32 cellular contexts compared by ENCODE assay signal in genomic region chr1:43134640-43135039, GRCh38. TPM values are rescaled to one million over a fixed set of nuclear protein-coding genes. Genes with fewer than 3 reads are reported as not detected.
"Had no signal": no experiment of that assay in that cellular context is flagged by ENCODE, and none has a peak within 500 bp of the region (broad histone marks: within the 10 kb centered on the region; RNA-seq: fewer than 3 reads in every experiment).

No MANE protein-coding gene starts in this region.

- H3K27me3 ChIP-seq: adrenal gland, body of pancreas had no signal

- H3K9me3 ChIP-seq: adrenal gland, body of pancreas had no signal

- H3K27ac Mint-ChIP-seq: activated CD4-positive, alpha-beta memory T cell treated with anti-CD3 and anti-CD28 coated beads for 36 hours; activated CD4-positive, alpha-beta T cell treated with anti-CD3 and anti-CD28 coated beads for 36 hours; activated CD4-positive, alpha-beta T cell treated with anti-CD3 and anti-CD28 coated beads, Interleukin-2, amount 10 ng/mL, durations not matched to agents 24 days and 14 days; activated CD8-positive, alpha-beta memory T cell treated with anti-CD3 and anti-CD28 coated beads, Interleukin-2, amount 10 ng/mL, durations not matched to agents 7 days and 5 days; activated CD8-positive, alpha-beta T cell treated with anti-CD3 and anti-CD28 coated beads, Interleukin-2, amount 10 ng/mL, durations not matched to agents 7 days and 5 days; activated naive CD4-positive, alpha-beta T cell treated with anti-CD3 and anti-CD28 coated beads for 36 hours; activated naive CD4-positive, alpha-beta T cell treated with anti-CD3 and anti-CD28 coated beads, Interleukin-2, amount 50 U/mL, for 24 hours; activated naive CD8-positive, alpha-beta T cell treated with anti-CD3 and anti-CD28 coated beads for 36 hours; activated naive CD8-positive, alpha-beta T cell treated with anti-CD3 and anti-CD28 coated beads, Interleukin-2, amount 50 U/mL, for 24 hours; activated T-helper 1 cell treated with anti-CD3 and anti-CD28 coated beads, Interleukin-12 subunit alpha, Interleukin-12 subunit beta, Interleukin-2, Interleukin-4 antibody, amounts not matched to agents 30 ng/mL and 10 ng/mL and 1 ng/mL, durations not matched to agents 14 hours and 24 hours and 36 hours; activated T-helper 2 cell treated with anti-CD3 and anti-CD28 coated beads, Interferon-gamma antibody, Interleukin-2, Interleukin-4, amounts not matched to agents 10 μg/mL and 5 μg/mL and 100 μg/mL, durations not matched to agents 14 hours and 24 hours and 36 hours; effector memory CD8-positive, alpha-beta T cell; T-helper 17 cell; T-helper 2 cell treated with Interferon-gamma antibody and Interleukin-4, amounts not matched to agents 5 μg/mL and 100 μg/mL, for 36 hours had no signal

- H3K4me1 Mint-ChIP-seq: activated CD4-positive, alpha-beta T cell treated with anti-CD3 and anti-CD28 coated beads for 36 hours; activated CD4-positive, alpha-beta T cell treated with anti-CD3 and anti-CD28 coated beads, Interleukin-2, amount 10 ng/mL, durations not matched to agents 24 days and 14 days; activated CD8-positive, alpha-beta memory T cell treated with anti-CD3 and anti-CD28 coated beads, Interleukin-2, amount 10 ng/mL, durations not matched to agents 7 days and 5 days; activated naive CD4-positive, alpha-beta T cell treated with anti-CD3 and anti-CD28 coated beads, Interleukin-2, amount 50 U/mL, for 24 hours; activated naive CD8-positive, alpha-beta T cell treated with anti-CD3 and anti-CD28 coated beads for 36 hours; activated naive CD8-positive, alpha-beta T cell treated with anti-CD3 and anti-CD28 coated beads, Interleukin-2, amount 50 U/mL, for 24 hours; T-helper 17 cell had no signal

- H3K4me3 Mint-ChIP-seq: activated CD4-positive, alpha-beta memory T cell treated with anti-CD3 and anti-CD28 coated beads for 36 hours; activated CD4-positive, alpha-beta T cell treated with anti-CD3 and anti-CD28 coated beads for 36 hours; activated CD4-positive, alpha-beta T cell treated with anti-CD3 and anti-CD28 coated beads, Interleukin-2, amount 10 ng/mL, durations not matched to agents 24 days and 14 days; activated CD8-positive, alpha-beta memory T cell treated with anti-CD3 and anti-CD28 coated beads, Interleukin-2, amount 10 ng/mL, durations not matched to agents 7 days and 5 days; activated CD8-positive, alpha-beta T cell treated with anti-CD3 and anti-CD28 coated beads, Interleukin-2, amount 10 ng/mL, durations not matched to agents 7 days and 5 days; activated naive CD4-positive, alpha-beta T cell treated with anti-CD3 and anti-CD28 coated beads for 36 hours; activated naive CD4-positive, alpha-beta T cell treated with anti-CD3 and anti-CD28 coated beads, Interleukin-2, amount 50 U/mL, for 24 hours; activated naive CD8-positive, alpha-beta T cell treated with anti-CD3 and anti-CD28 coated beads for 36 hours; activated naive CD8-positive, alpha-beta T cell treated with anti-CD3 and anti-CD28 coated beads, Interleukin-2, amount 50 U/mL, for 24 hours; activated T-helper 1 cell treated with anti-CD3 and anti-CD28 coated beads, Interleukin-12 subunit alpha, Interleukin-12 subunit beta, Interleukin-2, Interleukin-4 antibody, amounts not matched to agents 30 ng/mL and 10 ng/mL and 1 ng/mL, durations not matched to agents 14 hours and 24 hours and 36 hours; effector memory CD8-positive, alpha-beta T cell; T-helper 17 cell; T-helper 2 cell treated with Interferon-gamma antibody and Interleukin-4, amounts not matched to agents 5 μg/mL and 100 μg/mL, for 36 hours had no signal

- H3K9me3 Mint-ChIP-seq: activated CD4-positive, alpha-beta memory T cell treated with anti-CD3 and anti-CD28 coated beads for 36 hours; activated CD4-positive, alpha-beta T cell treated with anti-CD3 and anti-CD28 coated beads, Interleukin-2, amount 10 ng/mL, durations not matched to agents 24 days and 14 days; activated naive CD4-positive, alpha-beta T cell treated with anti-CD3 and anti-CD28 coated beads for 36 hours; activated naive CD8-positive, alpha-beta T cell treated with anti-CD3 and anti-CD28 coated beads, Interleukin-2, amount 50 U/mL, for 24 hours; activated T-helper 1 cell treated with anti-CD3 and anti-CD28 coated beads, Interleukin-12 subunit alpha, Interleukin-12 subunit beta, Interleukin-2, Interleukin-4 antibody, amounts not matched to agents 30 ng/mL and 10 ng/mL and 1 ng/mL, durations not matched to agents 14 hours and 24 hours and 36 hours; activated T-helper 2 cell treated with anti-CD3 and anti-CD28 coated beads, Interferon-gamma antibody, Interleukin-2, Interleukin-4, amounts not matched to agents 10 μg/mL and 5 μg/mL and 100 μg/mL, durations not matched to agents 14 hours and 24 hours and 36 hours; effector memory CD8-positive, alpha-beta T cell; T-helper 2 cell treated with Interferon-gamma antibody and Interleukin-4, amounts not matched to agents 5 μg/mL and 100 μg/mL, for 36 hours had no signal

- DNase-seq: activated CD4-positive, alpha-beta memory T cell treated with anti-CD3 and anti-CD28 coated beads for 36 hours; activated CD4-positive, alpha-beta T cell treated with anti-CD3 and anti-CD28 coated beads for 36 hours; activated CD4-positive, alpha-beta T cell treated with anti-CD3 and anti-CD28 coated beads, Interleukin-2, amount 10 ng/mL, durations not matched to agents 24 days and 14 days; activated CD4-positive, CD25-positive, alpha-beta regulatory T cell; activated CD4-positive, CD25-positive, alpha-beta regulatory T cell treated with anti-CD3 and anti-CD28 coated beads, Interleukin-2, amount 50 U/mL, for 72 hours; activated CD8-positive, alpha-beta memory T cell treated with anti-CD3 and anti-CD28 coated beads, Interleukin-2, amount 10 ng/mL, durations not matched to agents 7 days and 5 days; activated CD8-positive, alpha-beta memory T cell treated with anti-CD3 and anti-CD28 coated beads, Interleukin-2, amount 50 U/mL, for 4 hours; activated CD8-positive, alpha-beta T cell treated with anti-CD3 and anti-CD28 coated beads, Interleukin-2, amount 10 ng/mL, durations not matched to agents 7 days and 5 days; activated effector memory CD4-positive, alpha-beta T cell treated with anti-CD3 and anti-CD28 coated beads, Interleukin-2, amount 50 U/mL, for 16 hours; activated naive CD4-positive, alpha-beta T cell treated with anti-CD3 and anti-CD28 coated beads for 36 hours; activated naive CD8-positive, alpha-beta T cell treated with anti-CD3 and anti-CD28 coated beads for 36 hours; activated naive CD8-positive, alpha-beta T cell treated with anti-CD3 and anti-CD28 coated beads, Interleukin-2, amount 50 U/mL, for 24 hours; activated T-cell treated with anti-CD3 and anti-CD28 coated beads, Interleukin-2, amount 50 U/mL, for 1 hour; activated T-cell treated with anti-CD3 and anti-CD28 coated beads, Interleukin-2, amount 50 U/mL, for 48 hours; amygdala; aorta; body of pancreas; caudate nucleus; cortex of kidney; dermis blood vessel endothelial cell; effector CD4-positive, alpha-beta T cell; effector memory CD8-positive, alpha-beta T cell; foreskin fibroblast; head of caudate nucleus; T-helper 1 cell; T-helper 17 cell; T1000 had no signal

- H3K36me3 ChIP-seq: adrenal gland had no signal

- H3K4me1 ChIP-seq: body of pancreas had no signal

- ATAC-seq: activated CD4-positive, alpha-beta T cell treated with anti-CD3 and anti-CD28 coated beads for 36 hours; activated CD8-positive, alpha-beta memory T cell treated with anti-CD3 and anti-CD28 coated beads, Interleukin-2, amount 10 ng/mL, durations not matched to agents 7 days and 5 days; activated CD8-positive, alpha-beta T cell treated with anti-CD3 and anti-CD28 coated beads, Interleukin-2, amount 10 ng/mL, durations not matched to agents 7 days and 5 days; activated naive CD8-positive, alpha-beta T cell treated with anti-CD3 and anti-CD28 coated beads, Interleukin-2, amount 50 U/mL, for 24 hours; body of pancreas; effector memory CD8-positive, alpha-beta T cell; T-helper 17 cell had no signal

- H3K4me3 ChIP-seq: adrenal gland, body of pancreas had no signal

- H3K27ac ChIP-seq: body of pancreas had no signal

- H3K36me3 Mint-ChIP-seq: activated CD4-positive, alpha-beta memory T cell treated with anti-CD3 and anti-CD28 coated beads for 36 hours; activated CD8-positive, alpha-beta memory T cell treated with anti-CD3 and anti-CD28 coated beads, Interleukin-2, amount 10 ng/mL, durations not matched to agents 7 days and 5 days; activated naive CD4-positive, alpha-beta T cell treated with anti-CD3 and anti-CD28 coated beads, Interleukin-2, amount 50 U/mL, for 24 hours; activated naive CD8-positive, alpha-beta T cell treated with anti-CD3 and anti-CD28 coated beads for 36 hours had no signal

RNA-seq across cellular contexts. Expression of gene CFAP57, which starts 37.5 kb away (rescaled TPM):
- total RNA-seq: activated CD8-positive, alpha-beta T cell treated with anti-CD3 and anti-CD28 coated beads, Interleukin-2, amount 10 ng/mL, durations not matched to agents 7 days and 5 days; activated T-helper 1 cell treated with anti-CD3 and anti-CD28 coated beads, Interleukin-12 subunit alpha, Interleukin-12 subunit beta, Interleukin-2, Interleukin-4 antibody, amounts not matched to agents 30 ng/mL and 10 ng/mL and 1 ng/mL, durations not matched to agents 14 hours and 24 hours and 36 hours; T-helper 17 cell had no signal
